12 cellular contexts compared by ENCODE assay signal in the genomic region with DNA sequence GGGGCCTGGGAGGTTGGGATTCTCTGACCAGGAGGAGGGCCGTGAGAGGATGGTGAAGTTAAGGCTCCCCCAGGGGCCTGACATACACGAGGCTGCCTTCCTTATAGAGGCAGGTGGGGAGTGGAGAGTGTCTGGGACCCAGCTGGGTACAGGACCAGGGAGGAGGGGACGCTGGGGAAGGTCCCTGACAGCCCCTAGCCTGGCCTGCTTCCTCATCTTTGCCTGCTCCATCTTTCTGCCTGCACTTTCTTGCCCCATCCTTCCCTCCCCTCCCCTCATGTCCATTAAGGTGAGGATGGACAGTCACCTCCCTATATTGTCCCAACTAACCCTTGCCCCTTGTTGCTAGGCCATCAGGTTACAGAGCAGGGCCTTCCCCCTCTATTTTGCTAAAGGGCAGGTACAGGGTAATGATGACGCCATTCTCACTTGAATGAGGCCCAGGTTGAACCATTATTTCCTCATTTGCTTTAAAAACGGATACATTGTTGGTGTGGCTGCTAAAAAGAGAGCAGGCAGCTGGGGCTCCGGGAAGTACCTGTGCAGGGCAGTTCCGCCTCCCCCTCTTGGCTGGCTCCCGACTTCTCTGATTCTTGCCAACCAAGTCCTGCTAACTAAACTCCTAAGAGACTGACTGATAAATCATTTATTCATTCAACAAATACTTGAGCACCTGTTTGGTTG. TPM values are rescaled to one million over a fixed set of nuclear protein-coding genes. Genes with fewer than 3 reads are reported as not detected.
A peak's percentile ranks its signal among the peaks of the same experiment; 100 is the strongest.
DNase-seq lines count a peak whose midpoint lies in the region; ATAC-seq, FAIRE-seq and TF ChIP-seq lines count a peak whose summit lies in the region.
"Had no signal": no experiment of that assay in that cellular context is flagged by ENCODE, and none has a peak within 500 bp of the region (broad histone marks: within the 10 kb centered on the region; RNA-seq: fewer than 3 reads in every experiment).

No MANE protein-coding gene starts in this region.

- CTCF ChIA-PET in RWPE1 (lab: Yijun Ruan, JAX), result interaction anchor here (0.7 kb wide), 1 partner anchor 11 kb away, joined by 3 read pairs; no protein-coding TSS in a partner anchor

- H3K9me3 Mint-ChIP-seq in naive B cell, result peaks cover 0 to 5% (median 0%) of the 10 kb centered on the region in 7 donors
- H3K9me3 Mint-ChIP-seq: immature natural killer cell, WTC11 had no signal

- H3K27me3 Mint-ChIP-seq in naive B cell, result no peaks in the 10 kb centered on the region

- peak; percentile 50 for TF ChIP-seq POLR2A in GM12891 (IDR thresholded peaks at IDR 0.05; ENCODE audit: low read depth, low read length)

- ATAC-seq in GM21367 (IDR thresholded peaks at IDR 0.05; ENCODE audit: unreplicated experiment) (peak; percentile 25), naive B cell (ENCODE audit: low read depth in 2 of 2) (peak; percentile 87 to 88)
- ATAC-seq: WTC11 had no signal

- no peak for TF ChIP-seq CTCF in RWPE1 (conservative IDR thresholded peaks at IDR 0.05; ENCODE audit: low read depth)

- peak overlapping the region; percentile 4 to 86 (median 70) for H3K4me3 Mint-ChIP-seq in naive B cell
- H3K4me3 Mint-ChIP-seq: immature natural killer cell, WTC11 had no signal

- H3K4me1 Mint-ChIP-seq in naive B cell, result peaks cover 52 to 85% (median 78%) of the 10 kb centered on the region in 3 donors
- H3K4me1 Mint-ChIP-seq: WTC11 had no signal

- DNase-seq in GM12891 (ENCODE audit: insufficient read length, low spot score) (no peak), RWPE1 (ENCODE audit: low spot score) (no peak), naive B cell (peak; percentile 91), NCI-H2196 treated with DMSO at 0.1 percent for 48 hours (lab: John Stamatoyannopoulos, UW; ENCODE audit: unreplicated experiment) (no peak), HK-2 (ENCODE audit: unreplicated experiment) (no peak), DMS 273 (lab: John Stamatoyannopoulos, UW; ENCODE audit: unreplicated experiment) (no peak), caudate nucleus (lab: John Stamatoyannopoulos, UW) (no peak)
- DNase-seq: amniotic stem cell, DND-41, immature natural killer cell had no signal

- FAIRE-seq in GM12891 (lab: Jason Lieb, UNC), result peak; percentile 88

- H3K27ac ChIP-seq in RWPE1 (0 out of 2 replicates have a peak overlapping the region, but pooled peaks have one; percentile 4), caudate nucleus (ENCODE audit: low read depth, low read length) (no peak overlapping the region)

- POLR2A ChIA-PET in RWPE1 (lab: Yijun Ruan, JAX; ENCODE audit: low non-redundant PET), result no interaction called here

- peak overlapping the region; percentile 99 to 100 (median 100) for H3K27ac Mint-ChIP-seq in naive B cell
- H3K27ac Mint-ChIP-seq: WTC11 had no signal

- H3K36me3 Mint-ChIP-seq in naive B cell, result peaks cover 0 to 2% of the 10 kb centered on the region in 2 donors
- H3K36me3 Mint-ChIP-seq: immature natural killer cell, WTC11 had no signal

TF ChIP-seq in GM12891, 5 proteins besides CTCF, POLR2A, EP300 and RAD21:
- TF ChIP-seq PAX5 (IDR thresholded peaks at IDR 0.05; ENCODE audit: insufficient read depth, low read length, severe bottlenecking) (no peak), TAF1 (IDR thresholded peaks at IDR 0.05; ENCODE audit: low read depth, low read length) (no peak; the same call in 1 of the 2 replicates), POU2F2 (IDR thresholded peaks at IDR 0.05; ENCODE audit: low read depth, low read length) (0 out of 2 replicates have a peak, but pooled peaks have one; percentile 60), POLR2AphosphoS5 (IDR thresholded peaks at IDR 0.05; ENCODE audit: low read depth, low read length) (no peak), SPI1 (IDR thresholded peaks at IDR 0.05; ENCODE audit: low read depth, low read length) (peak; percentile 63)

RNA-seq across cellular contexts. Expression of gene C17orf99, which starts 1.3 kb away (rescaled TPM):
- polyA plus RNA-seq in GM12891 (2012; ENCODE audit: low read depth, missing spikeins), result 5.8 TPM
- under 1 TPM in 1 of 6 donors, not detected in 5; 0.42 TPM for polyA plus RNA-seq in naive B cell (ENCODE audit: low read depth in 6 of 6)
- polyA plus RNA-seq: immature natural killer cell had no signal

RNA-seq across cellular contexts. Expression of gene TMC8, which starts 16.9 kb away (rescaled TPM):
- 67.1 TPM for polyA plus RNA-seq in GM12891 (2012; ENCODE audit: low read depth, missing spikeins)
- 100 to 1,000 TPM in 1 of 6 donors, 10 to 100 TPM in 5; 26.2 to 103 (median 55.2) TPM for polyA plus RNA-seq in naive B cell (ENCODE audit: low read depth in 6 of 6)

RNA-seq across cellular contexts. Expression of gene TMC6, which starts 18.9 kb away (rescaled TPM):
- polyA plus RNA-seq in GM12891 (2012; ENCODE audit: low read depth, missing spikeins), result 125 TPM
- 100 to 1,000 TPM in 5 of 6 donors, 10 to 100 TPM in 1; 84.9 to 170 (median 141) TPM for polyA plus RNA-seq in naive B cell (ENCODE audit: low read depth in 6 of 6)

RNA-seq across cellular contexts. Expression of gene SYNGR2, which starts 20.9 kb away (rescaled TPM):
- polyA plus RNA-seq in GM12891 (2012; ENCODE audit: low read depth, missing spikeins), result 338 TPM
- 100 to 1,000 TPM; 490 to 908 (median 562) TPM for polyA plus RNA-seq in naive B cell (ENCODE audit: low read depth in 6 of 6)

RNA-seq across cellular contexts. Expression of gene TK1, which starts 39.4 kb away (rescaled TPM):
- polyA plus RNA-seq in GM12891 (2012; ENCODE audit: low read depth, missing spikeins), result 82.5 TPM
- polyA plus RNA-seq in naive B cell (ENCODE audit: low read depth in 6 of 6), result 1 to 10 TPM in 5 of 6 donors, under 1 TPM in 1; 0.91 to 3.5 (median 2.1) TPM
